In the genomic region with DNA sequence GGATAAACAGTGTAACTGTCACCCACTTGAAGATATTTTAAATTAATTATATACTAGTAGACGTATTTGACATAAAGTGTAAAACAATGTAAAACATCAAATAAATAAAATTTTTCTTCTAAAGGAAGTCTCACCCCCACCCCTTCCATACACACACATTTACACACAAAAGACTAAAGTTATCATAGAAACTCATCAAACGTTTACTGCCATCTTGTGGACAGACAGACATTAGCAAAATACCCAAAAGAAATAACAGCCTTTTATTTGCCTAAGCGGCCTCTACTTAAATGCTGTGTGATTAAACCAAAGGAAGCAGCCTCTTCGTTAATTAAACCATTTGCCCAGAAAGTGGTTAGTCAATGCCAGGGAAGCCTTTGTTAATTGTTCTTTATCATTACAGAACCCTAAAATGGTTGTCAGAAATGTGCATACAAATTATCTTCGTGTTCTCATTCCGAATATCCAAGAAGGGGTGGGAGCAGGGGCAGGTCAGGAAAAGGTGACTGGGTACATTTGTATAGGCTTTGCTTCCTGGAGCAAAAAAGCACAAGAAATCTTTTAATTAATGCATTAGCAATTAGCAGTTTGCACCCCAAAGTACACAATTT, we compare ENCODE assay signal across 8 cellular contexts.
DNase-seq lines count a peak whose midpoint lies in the region; ATAC-seq and TF ChIP-seq lines count a peak whose summit lies in the region.

No MANE protein-coding gene starts in this region.

- WGBS in liver: 28% methylated on average over 6 of the region's 6 CpGs

- intact Hi-C loops in Caco-2 (cut with micrococcal nuclease; ENCODE audit: unreplicated experiment): loop anchor here (1.0 to 5.0 kb wide), 4 partner anchors 21 to 775 kb away; no protein-coding TSS in a partner anchor
- intact Hi-C loops in MCF 10A (cut with micrococcal nuclease): loop anchor here (1.0 to 10.0 kb wide), 5 partner anchors 194 to 1264 kb away; no protein-coding TSS in a partner anchor

- no peak overlapping the region for H3K27ac Mint-ChIP-seq in Caco-2 (ENCODE audit: unreplicated experiment)
- H3K27ac Mint-ChIP-seq in MCF 10A (ENCODE audit: low read depth, unreplicated experiment): no peak overlapping the region

- DNase-seq in Caco-2 (peak in 1 of 2 experiments; percentile 44), H7 (peak; percentile 28), NCI-H526 (lab: John Stamatoyannopoulos, UW) (peak; percentile 71 to 74), MCF 10A (ENCODE audit: unreplicated experiment) (peak; percentile 71), islet precursor cell (no peak)

- TF ChIP-seq CTCF in Caco-2 (IDR thresholded peaks at IDR 0.05; ENCODE audit: insufficient read depth in 1 of 2, low read depth in 1 of 2, low read length in 1 of 2, severe bottlenecking in 1 of 2, unreplicated experiment in 1 of 2) (peak; percentile 60 to 64), MCF 10A (IDR thresholded peaks at IDR 0.05; ENCODE audit: unreplicated experiment) (peak; percentile 63), liver (IDR thresholded peaks at IDR 0.05; ENCODE audit: low read depth, low read length, missing input control) (peak; percentile 71)

- no peaks in the 10 kb centered on the region for H3K9me3 Mint-ChIP-seq in Caco-2 (ENCODE audit: unreplicated experiment)
- H3K9me3 Mint-ChIP-seq in MCF 10A (ENCODE audit: unreplicated experiment): no peaks in the 10 kb centered on the region

- H3K4me3 ChIP-seq in Caco-2 (ENCODE audit: low read depth, low read length) (no peak overlapping the region), H7 (ENCODE audit: insufficient read depth, low read depth, low read length) (no peak overlapping the region), liver (ENCODE audit: low read depth in 1 of 3, low read length in 3 of 3) (no peak overlapping the region)

- POLR2A ChIA-PET in Caco-2 (lab: Charles Lee): no interaction called here
- POLR2A ChIA-PET in MCF 10A (lab: Yijun Ruan, JAX): interaction anchor here (0.7 to 1.5 kb wide), 2 partner anchors 659 to 729 kb away, joined by 3 to 6 read pairs; a partner anchor contains a TSS

- H3K4me3 Mint-ChIP-seq in Caco-2 (ENCODE audit: unreplicated experiment) (no peak overlapping the region), MCF 10A (ENCODE audit: unreplicated experiment) (no peak overlapping the region)

- H3K27me3 Mint-ChIP-seq in Caco-2 (ENCODE audit: insufficient read depth, unreplicated experiment): no peaks in the 10 kb centered on the region
- no peaks in the 10 kb centered on the region for H3K27me3 Mint-ChIP-seq in MCF 10A (ENCODE audit: insufficient read depth, unreplicated experiment)

- no peaks in the 10 kb centered on the region for H3K9me3 ChIP-seq in Caco-2
- H3K9me3 ChIP-seq in liver (ENCODE audit: control insufficient read depth in 4 of 4, low read length in 3 of 4): no peaks in the 10 kb centered on the region

- CTCF ChIA-PET in Caco-2 (lab: Charles Lee): interaction anchor here (1.1 to 1.3 kb wide), 2 partner anchors 9 to 660 kb away, joined by 3 to 7 read pairs; no protein-coding TSS in a partner anchor
- CTCF ChIA-PET in MCF 10A (lab: Yijun Ruan, JAX): interaction anchor here (0.5 to 3.2 kb wide), 33 partner anchors 10 to 785 kb away, joined by 3 to 121 read pairs (median 4); a partner anchor contains a TSS

- H3K9ac ChIP-seq in liver (ENCODE audit: low read depth in 1 of 2, low read length in 2 of 2): no peak overlapping the region

- H3K27ac ChIP-seq in liver (ENCODE audit: low read depth in 1 of 2, low read length in 2 of 2): no peak overlapping the region

- no peaks in the 10 kb centered on the region for H3K36me3 Mint-ChIP-seq in Caco-2 (ENCODE audit: insufficient read depth, unreplicated experiment)
- H3K36me3 Mint-ChIP-seq in MCF 10A (ENCODE audit: insufficient read depth, unreplicated experiment): no peaks in the 10 kb centered on the region

- H3K36me3 ChIP-seq in Caco-2 (ENCODE audit: control insufficient read depth, insufficient read depth, low read length) (no peaks in the 10 kb centered on the region), H7 (replicated peaks; ENCODE audit: control insufficient read depth, insufficient read depth, low read length) (no peaks in the 10 kb centered on the region), liver (ENCODE audit: control insufficient read depth in 4 of 4, insufficient read depth in 3 of 4, low read depth in 1 of 4, low read length in 3 of 4) (no peaks in the 10 kb centered on the region)

- no peak for ATAC-seq in HG02642 (IDR thresholded peaks at IDR 0.05; ENCODE audit: poor library complexity, unreplicated experiment)
- ATAC-seq in HG02840 (IDR thresholded peaks at IDR 0.05; ENCODE audit: low FRiP score, unreplicated experiment): no peak

- BruUV-seq in Caco-2 (replicated peaks; lab: Mats Ljungman, UMichigan) (no TSS peak), MCF 10A (replicated peaks; lab: Mats Ljungman, UMichigan) (no TSS peak)

- no peaks in the 10 kb centered on the region for H3K27me3 ChIP-seq in Caco-2 (replicated peaks; ENCODE audit: control insufficient read depth, insufficient read depth, low read length)
- no peaks in the 10 kb centered on the region for H3K27me3 ChIP-seq in H7 (ENCODE audit: control insufficient read depth, insufficient read depth, low read length)
- H3K27me3 ChIP-seq in liver (ENCODE audit: control insufficient read depth in 4 of 4, insufficient read depth in 4 of 4, low read length in 3 of 4): no peaks in the 10 kb centered on the region

- H3K4me1 ChIP-seq in Caco-2 (no peaks in the 10 kb centered on the region), liver (ENCODE audit: control insufficient read depth in 4 of 4, insufficient read depth in 4 of 4, low read length in 3 of 4) (no peaks in the 10 kb centered on the region)

- TF ChIP-seq RAD21 in liver (IDR thresholded peaks at IDR 0.05): peak; percentile 88

- no peaks in the 10 kb centered on the region for H3K4me1 Mint-ChIP-seq in Caco-2 (ENCODE audit: low read depth, unreplicated experiment)
- H3K4me1 Mint-ChIP-seq in MCF 10A (ENCODE audit: insufficient read depth, unreplicated experiment): no peaks in the 10 kb centered on the region

TF ChIP-seq in liver, 16 proteins besides CTCF, POLR2A, EP300 and RAD21:
- TF ChIP-seq FOXA1 (IDR thresholded peaks at IDR 0.05) (no peak), FOXA2 (IDR thresholded peaks at IDR 0.05) (no peak)
